ENCODE assay signal across 17 cellular contexts in genomic region chr16:5649762-5650445, GRCh38.
"Had no signal": no experiment of that assay in that cellular context is flagged by ENCODE, and none has a peak within 500 bp of the region (broad histone marks: within the 10 kb centered on the region; RNA-seq: fewer than 3 reads in every experiment).

No MANE protein-coding gene starts in this region.

- H3K27ac ChIP-seq: brain microvascular endothelial cell, gastroesophageal sphincter, transverse colon had no signal

- H3K9me3 ChIP-seq: gastroesophageal sphincter, transverse colon had no signal

- ATAC-seq: effector memory CD8-positive, alpha-beta T cell; gastroesophageal sphincter; left ventricle myocardium superior; right cardiac atrium; stimulated activated naive B cell treated with anti-CD40 and anti-IgM and Interleukin-4, amounts not matched to agents 10 μg/mL and 1 μg/mL and 100 μg/mL, for 72 hours had no signal

- DNase-seq: activated CD4-positive, alpha-beta memory T cell treated with anti-CD3 and anti-CD28 coated beads for 36 hours; activated gamma-delta T cell treated with Interleukin-2 at 50 U/mL for 16 hours; activated naive CD8-positive, alpha-beta T cell treated with anti-CD3 and anti-CD28 coated beads for 36 hours; activated T-cell treated with anti-CD3 and anti-CD28 coated beads, Interleukin-2, amount 50 U/mL, for 48 hours; brain microvascular endothelial cell; cerebellar nuclear complex; effector memory CD8-positive, alpha-beta T cell; kidney; left ventricle myocardium superior; midbrain; naive B cell; right cardiac atrium; small intestine; stimulated activated naive B cell treated with anti-CD40 and anti-IgM and Interleukin-4, amounts not matched to agents 10 μg/mL and 1 μg/mL and 100 μg/mL, for 72 hours; T1000; transverse colon had no signal

- H3K4me1 ChIP-seq: gastroesophageal sphincter, transverse colon had no signal

- H3K36me3 ChIP-seq: brain microvascular endothelial cell, gastroesophageal sphincter, transverse colon had no signal

- H3K4me3 ChIP-seq: gastroesophageal sphincter, transverse colon had no signal

- H3K27me3 ChIP-seq: brain microvascular endothelial cell, transverse colon had no signal

- FAIRE-seq: kidney, small intestine had no signal
